Comparison of ENCODE assay signal across 7 cellular contexts in genomic region chr6:47655719-47656595, GRCh38. TPM values are rescaled to one million over a fixed set of nuclear protein-coding genes. Genes with fewer than 3 reads are reported as not detected.
DNase-seq lines count a peak whose midpoint lies in the region; ATAC-seq and TF ChIP-seq lines count a peak whose summit lies in the region.

No MANE protein-coding gene starts in this region.

- H3K27me3 ChIP-seq in GM23248 (replicated peaks; ENCODE audit: insufficient read depth): peaks cover 10% of the 10 kb centered on the region; the same call in 1 of the 2 replicates
- H3K27me3 ChIP-seq in neural progenitor cell: no peaks in the 10 kb centered on the region

- H2AFZ ChIP-seq in GM23248: no peak overlapping the region
- H2AFZ ChIP-seq in neural progenitor cell (replicated peaks): peak overlapping the region; percentile 7

- H3K4me3 ChIP-seq in GM23248 (no peak overlapping the region), NB4 (ENCODE audit: low read depth, low read length) (no peak overlapping the region), neural progenitor cell (no peak overlapping the region)

- no peak overlapping the region for H3K9ac ChIP-seq in GM23248
- H3K9ac ChIP-seq in neural progenitor cell: no peak overlapping the region

- H3F3A ChIP-seq in GM23248 (ENCODE audit: insufficient read depth) (no peaks in the 10 kb centered on the region), neural progenitor cell (ENCODE audit: low read depth) (no peaks in the 10 kb centered on the region)

- TF ChIP-seq POLR2A in NB4 (IDR thresholded peaks at IDR 0.05; ENCODE audit: extremely low read depth, insufficient read length): no peak

- TF ChIP-seq CTCF in NB4 (IDR thresholded peaks at IDR 0.05; ENCODE audit: low read depth, low read length) (no peak), neural progenitor cell (IDR thresholded peaks at IDR 0.05) (no peak)

- WGBS in GM23248 (ENCODE audit: low coverage in 1 of 2, low lambda C conversion rate in 2 of 2, missing lambda C conversion rate in 2 of 2), 2 experiments: 55 to 58% methylated on average over 7 of the region's 7 CpGs

- no peak for ATAC-seq in HG02970 (IDR thresholded peaks at IDR 0.05; ENCODE audit: low FRiP score, unreplicated experiment)

- H3K4me2 ChIP-seq in GM23248 (ENCODE audit: unreplicated experiment): no peak overlapping the region
- no peak overlapping the region for H3K4me2 ChIP-seq in neural progenitor cell

- no peaks in the 10 kb centered on the region for H3K36me3 Mint-ChIP-seq in neural progenitor cell

- peak overlapping the region; percentile 33 for H3K4me3 Mint-ChIP-seq in neural progenitor cell

- no peaks in the 10 kb centered on the region for H3K9me2 ChIP-seq in GM23248 (ENCODE audit: insufficient read depth)

- H3K9me3 Mint-ChIP-seq in neural progenitor cell: no peaks in the 10 kb centered on the region

- H3K27ac ChIP-seq in GM23248 (no peak overlapping the region), neural progenitor cell (no peak overlapping the region)

- H3K36me3 ChIP-seq in GM23248 (ENCODE audit: low read depth) (no peaks in the 10 kb centered on the region), neural progenitor cell (no peaks in the 10 kb centered on the region)

- H4K20me1 ChIP-seq in GM23248 (ENCODE audit: insufficient read depth) (no peaks in the 10 kb centered on the region), neural progenitor cell (ENCODE audit: low read depth) (no peaks in the 10 kb centered on the region)

- in situ Hi-C loops in GM23248 (cut with MboI): no loop called here

- H3K4me1 Mint-ChIP-seq in neural progenitor cell: peaks cover 4% of the 10 kb centered on the region

- H3K9me3 ChIP-seq in GM23248 (ENCODE audit: low read depth) (no peaks in the 10 kb centered on the region), neural progenitor cell (ENCODE audit: low read depth) (no peaks in the 10 kb centered on the region)

- no peaks in the 10 kb centered on the region for H3K27me3 Mint-ChIP-seq in neural progenitor cell (ENCODE audit: insufficient read depth, low read depth)

- DNase-seq in GM23248: peak; percentile 53
- DNase-seq in NB4 (ENCODE audit: low read depth): peak; percentile 65
- peak; percentile 53 for DNase-seq in amniotic epithelial cell (ENCODE audit: low read depth)
- peak; percentile 50 for DNase-seq in neural progenitor cell (ENCODE audit: low spot score)
- no peak for DNase-seq in SKM-1 (lab: John Stamatoyannopoulos, UW; ENCODE audit: unreplicated experiment)
- DNase-seq in SK-N-DZ (ENCODE audit: low spot score): no peak

- no peaks in the 10 kb centered on the region for H3K79me2 ChIP-seq in GM23248 (ENCODE audit: insufficient read depth)
- no peaks in the 10 kb centered on the region for H3K79me2 ChIP-seq in neural progenitor cell (ENCODE audit: low read depth)

- H3K27ac Mint-ChIP-seq in neural progenitor cell: no peak overlapping the region

- H3K4me1 ChIP-seq in GM23248 (ENCODE audit: insufficient read depth) (peaks cover 9% of the 10 kb centered on the region), neural progenitor cell (peaks cover 16% of the 10 kb centered on the region)

RNA-seq across cellular contexts. Expression of gene ADGRF4, which starts 42.4 kb away (rescaled TPM):
- total RNA-seq in GM23248 (2014; rRNA removed; shearing (Covaris generic)): 0.11 TPM in 1 of 2 replicates, not detected in the other
- not detected in 2 replicates for polyA plus RNA-seq in GM23248 (2016; fragmentation: Nextera tagmentation; extraction: Ambion mirVana)
- not detected in 2 replicates for total RNA-seq in neural progenitor cell (ENCODE audit: low replicate concordance)
- polyA plus RNA-seq in SK-N-DZ (2014; cell fraction: cytosol; rRNA removed): not detected in 2 replicates
- not detected in 2 replicates for polyA plus RNA-seq in SK-N-DZ (2014; cell fraction: nucleus; rRNA removed)

Comparison
In these comparisons a context has a peak if more than half of its experiments do, and no peak if none do; other contexts are left out.
1. DNase-seq: peak in GM23248 (single experiment), NB4 (single experiment), amniotic epithelial cell (single experiment) and neural progenitor cell (single experiment); none in SKM-1 (single experiment) and SK-N-DZ (single experiment).